In genomic region chr19:6101291-6101690, GRCh38 we compare ENCODE assay signal across 33 cellular contexts. TPM values are rescaled to one million over a fixed set of nuclear protein-coding genes. Genes with fewer than 3 reads are reported as not detected.
DNase-seq lines count a peak whose midpoint lies in the region; ATAC-seq and TF ChIP-seq lines count a peak whose summit lies in the region.
"Had no signal": no experiment of that assay in that cellular context is flagged by ENCODE, and none has a peak within 500 bp of the region (broad histone marks: within the 10 kb centered on the region; RNA-seq: fewer than 3 reads in every experiment).

No MANE protein-coding gene starts in this region.

- H3K27me3 ChIP-seq in ascending aorta: no peaks in the 10 kb centered on the region
- no peaks in the 10 kb centered on the region for H3K27me3 ChIP-seq in esophagus (ENCODE audit: control insufficient read depth in 1 of 2, insufficient read depth in 2 of 2, low read length in 2 of 2)
- no peaks in the 10 kb centered on the region for H3K27me3 ChIP-seq in aorta (ENCODE audit: control insufficient read depth in 1 of 2, insufficient read depth in 2 of 2, low read length in 1 of 2)
- H3K27me3 ChIP-seq: hepatocyte had no signal

- no peaks in the 10 kb centered on the region for H3K9me3 ChIP-seq in ascending aorta
- H3K9me3 ChIP-seq in esophagus (ENCODE audit: control insufficient read depth in 2 of 2, insufficient read depth in 1 of 2, low read depth in 1 of 2, low read length in 1 of 2): no peaks in the 10 kb centered on the region
- H3K9me3 ChIP-seq in aorta (ENCODE audit: control insufficient read depth, low read length): no peaks in the 10 kb centered on the region
- H3K9me3 ChIP-seq: mucosa of descending colon had no signal

- WGBS in esophagus, 2 donors: 53 to 74% methylated on average over 3 of the region's 3 CpGs
- 8 to 17% methylated on average over 3 of the region's 3 CpGs for WGBS in aorta, 2 donors

- no peak for TF ChIP-seq CTCF in ascending aorta (IDR thresholded peaks at IDR 0.05)

- H3K27me3 Mint-ChIP-seq in natural killer cell treated with Interleukin-12 subunit alpha and Interleukin-12 subunit beta and Interleukin-15 and Interleukin-18, amount 100 ng/mL, for 72 hours: no peaks in the 10 kb centered on the region
- H3K27me3 Mint-ChIP-seq: activated CD8-positive, alpha-beta memory T cell treated with anti-CD3 and anti-CD28 coated beads, Interleukin-2, amount 10 ng/mL, durations not matched to agents 7 days and 5 days; CD4-positive, CD25-positive, alpha-beta regulatory T cell; progenitor cell of endocrine pancreas had no signal

- H3K36me3 ChIP-seq in ascending aorta (no peaks in the 10 kb centered on the region), esophagus (ENCODE audit: control insufficient read depth in 2 of 2, insufficient read depth in 2 of 2, low read length in 1 of 2) (no peaks in the 10 kb centered on the region), aorta (ENCODE audit: control insufficient read depth in 1 of 2, insufficient read depth in 2 of 2, low read length in 1 of 2) (no peaks in the 10 kb centered on the region)

- ATAC-seq in natural killer cell treated with Interleukin-12 subunit alpha and Interleukin-12 subunit beta and Interleukin-15 and Interleukin-18, amount 100 ng/mL, for 72 hours: no peak
- ATAC-seq in aorta (ENCODE audit: low FRiP score): no peak
- ATAC-seq in GM18873 (IDR thresholded peaks at IDR 0.05; ENCODE audit: low FRiP score, unreplicated experiment): no peak
- ATAC-seq: activated CD8-positive, alpha-beta memory T cell treated with anti-CD3 and anti-CD28 coated beads, Interleukin-2, amount 10 ng/mL, durations not matched to agents 7 days and 5 days; HCT116; HepG2; mucosa of descending colon; WTC11 had no signal

- H3K4me3 ChIP-seq in ascending aorta (no peak overlapping the region), esophagus (ENCODE audit: low read depth in 1 of 2, low read length in 2 of 2) (no peak overlapping the region), aorta (ENCODE audit: low read length in 2 of 2) (no peak overlapping the region)
- H3K4me3 ChIP-seq: hepatocyte, mucosa of descending colon, skin epidermis had no signal

- intact Hi-C loops in ascending aorta (cut with DNase I) (loop anchor here (5.0 kb wide), 1 partner anchor 171 kb away; no protein-coding TSS in a partner anchor), aorta (cut with DNase I) (no loop called here)

- peak overlapping the region; percentile 42 for H3K4me3 Mint-ChIP-seq in natural killer cell treated with Interleukin-12 subunit alpha and Interleukin-12 subunit beta and Interleukin-15 and Interleukin-18, amount 100 ng/mL, for 72 hours
- H3K4me3 Mint-ChIP-seq: activated CD8-positive, alpha-beta memory T cell treated with anti-CD3 and anti-CD28 coated beads, Interleukin-2, amount 10 ng/mL, durations not matched to agents 7 days and 5 days; activated naive CD4-positive, alpha-beta T cell treated with anti-CD3 and anti-CD28 coated beads, Interleukin-2, amount 10 ng/mL, durations not matched to agents 7 days and 5 days; neural crest cell; WTC11 had no signal

- H3K9me3 Mint-ChIP-seq in natural killer cell treated with Interleukin-12 subunit alpha and Interleukin-12 subunit beta and Interleukin-15 and Interleukin-18, amount 100 ng/mL, for 72 hours: peaks cover 7% of the 10 kb centered on the region
- H3K9me3 Mint-ChIP-seq: neural crest cell, WTC11 had no signal

- H3K4me1 ChIP-seq in ascending aorta (peaks cover 13 to 61% of the 10 kb centered on the region in 2 donors), esophagus (ENCODE audit: control insufficient read depth in 2 of 2, insufficient read depth in 2 of 2, low read length in 1 of 2) (peaks cover 0 to 10% of the 10 kb centered on the region in 2 donors), aorta (ENCODE audit: control insufficient read depth in 1 of 2, insufficient read depth in 2 of 2, low read length in 2 of 2) (peaks cover 6 to 8% of the 10 kb centered on the region in 2 donors)

- no peak for DNase-seq in ascending aorta (ENCODE audit: low spot score in 2 of 2)
- no peak for DNase-seq in natural killer cell treated with Interleukin-12 subunit alpha and Interleukin-12 subunit beta and Interleukin-15 and Interleukin-18, amount 100 ng/mL, for 72 hours (ENCODE audit: low spot score)
- no peak for DNase-seq in aorta
- no peak for DNase-seq in NCI-H2227 treated with DMSO at 0.1 percent for 48 hours (lab: John Stamatoyannopoulos, UW)
- DNase-seq in NCI-H146 (lab: John Stamatoyannopoulos, UW): no peak
- DNase-seq: activated CD4-positive, alpha-beta T cell treated with anti-CD3 and anti-CD28 coated beads, Interleukin-2, amount 50 U/mL, for 1 hour; activated CD8-positive, alpha-beta memory T cell treated with anti-CD3 and anti-CD28 coated beads, Interleukin-2, amount 10 ng/mL, durations not matched to agents 7 days and 5 days; activated naive CD4-positive, alpha-beta T cell treated with anti-CD3 and anti-CD28 coated beads, Interleukin-2, amount 10 ng/mL, durations not matched to agents 7 days and 5 days; activated T-cell treated with anti-CD3 and anti-CD28 coated beads, Interleukin-2, amount 50 U/mL, for 72 hours; amygdala; CD4-positive, CD25-positive, alpha-beta regulatory T cell; central memory CD4-positive, alpha-beta T cell; foreskin melanocyte; immature natural killer cell; mucosa of descending colon; NCI-H1092 treated with DMSO at 0.1 percent for 48 hours; NCI-H1930; NCI-H226; NCI-H82; stimulated activated CD4-positive, alpha-beta T cell treated with anti-CD3 and anti-CD28 coated beads, Interleukin-1b, Interleukin-23, amount 100 ng/mL, for 48 hours; T1000 had no signal

- peak overlapping the region; percentile 83 to 90 for H3K27ac ChIP-seq in ascending aorta
- H3K27ac ChIP-seq in esophagus (ENCODE audit: low read depth in 2 of 2, low read length in 1 of 2): peak overlapping the region; percentile 72 to 78
- H3K27ac ChIP-seq in aorta (ENCODE audit: low read depth in 1 of 2, low read length in 2 of 2): peak overlapping the region; percentile 19 to 96
- H3K27ac ChIP-seq: hepatocyte had no signal

- H3K27ac Mint-ChIP-seq in natural killer cell treated with Interleukin-12 subunit alpha and Interleukin-12 subunit beta and Interleukin-15 and Interleukin-18, amount 100 ng/mL, for 72 hours: peak overlapping the region; percentile 85 to 91
- H3K27ac Mint-ChIP-seq: activated CD8-positive, alpha-beta memory T cell treated with anti-CD3 and anti-CD28 coated beads, Interleukin-2, amount 10 ng/mL, durations not matched to agents 7 days and 5 days; activated naive CD4-positive, alpha-beta T cell treated with anti-CD3 and anti-CD28 coated beads, Interleukin-2, amount 10 ng/mL, durations not matched to agents 7 days and 5 days; activated T-cell treated with anti-CD3 and anti-CD28 coated beads, Interleukin-2, amount 50 U/mL, for 72 hours; progenitor cell of endocrine pancreas; WTC11 had no signal

- peaks cover 9% of the 10 kb centered on the region for H3K36me3 Mint-ChIP-seq in natural killer cell treated with Interleukin-12 subunit alpha and Interleukin-12 subunit beta and Interleukin-15 and Interleukin-18, amount 100 ng/mL, for 72 hours
- H3K36me3 Mint-ChIP-seq: CD4-positive, CD25-positive, alpha-beta regulatory T cell; WTC11 had no signal

- H3K4me1 Mint-ChIP-seq in natural killer cell treated with Interleukin-12 subunit alpha and Interleukin-12 subunit beta and Interleukin-15 and Interleukin-18, amount 100 ng/mL, for 72 hours (ENCODE audit: low read depth in 2 of 2): peaks cover 14% of the 10 kb centered on the region in 2 donors

RNA-seq across cellular contexts. Expression of gene RFX2, which starts 9.0 kb away (rescaled TPM):
- total RNA-seq in ascending aorta (107 TPM), aorta (10 to 100 TPM; 16.6 to 26.1 TPM)
- polyA plus RNA-seq in esophagus (1 to 10 TPM; 5.3 to 8.8 TPM), aorta (10 to 100 TPM in 1 of 2 donors, 1 to 10 TPM in 1; 6.5 to 12.6 TPM)
- total RNA-seq in natural killer cell treated with Interleukin-12 subunit alpha and Interleukin-12 subunit beta and Interleukin-15 and Interleukin-18, amount 100 ng/mL, for 72 hours: 1 to 10 TPM; 6.6 to 6.9 TPM

RNA-seq across cellular contexts. Expression of gene ACSBG2, which starts 34.2 kb away (rescaled TPM):
- not detected for total RNA-seq in ascending aorta
- under 1 TPM in 1 of 2 donors, not detected in 1; 0.12 TPM for polyA plus RNA-seq in esophagus
- not detected for total RNA-seq in natural killer cell treated with Interleukin-12 subunit alpha and Interleukin-12 subunit beta and Interleukin-15 and Interleukin-18, amount 100 ng/mL, for 72 hours
- total RNA-seq in aorta: not detected
- 1 to 10 TPM in 1 of 2 donors, not detected in 1; 1.5 TPM for polyA plus RNA-seq in aorta
- total RNA-seq: activated CD8-positive, alpha-beta memory T cell treated with anti-CD3 and anti-CD28 coated beads, Interleukin-2, amount 10 ng/mL, durations not matched to agents 7 days and 5 days; activated T-cell treated with anti-CD3 and anti-CD28 coated beads, Interleukin-2, amount 50 U/mL, for 72 hours; CD4-positive, CD25-positive, alpha-beta regulatory T cell; hepatocyte; HepG2; LHCN-M2; liver; mucosa of descending colon; neural crest cell; progenitor cell of endocrine pancreas; temporal lobe; WTC11 had no signal
- polyA plus RNA-seq: CD4-positive, CD25-positive, alpha-beta regulatory T cell; hepatocyte; HepG2; liver had no signal
